Comparison of ENCODE assay signal across 7 cellular contexts in genomic region chr15:41559489-41560177, GRCh38. TPM values are rescaled to one million over a fixed set of nuclear protein-coding genes. Genes with fewer than 3 reads are reported as not detected.
A peak's percentile ranks its signal among the peaks of the same experiment; 100 is the strongest.
DNase-seq lines count a peak whose midpoint lies in the region; ATAC-seq, FAIRE-seq and TF ChIP-seq lines count a peak whose summit lies in the region.

No MANE protein-coding gene starts in this region.

- H4K5ac ChIP-seq in H1 (ENCODE audit: insufficient read length, low read depth, low read length): peak overlapping the region; percentile 65

- peak overlapping the region in 7 of 10 donors; percentile 11 to 88 (median 69) for H3K27ac Mint-ChIP-seq in naive thymus-derived CD8-positive, alpha-beta T cell

- H3K23ac ChIP-seq in H1 (ENCODE audit: insufficient read length): no peak overlapping the region

- no peaks in the 10 kb centered on the region; the same call in none of the 2 replicates for H3K79me1 ChIP-seq in H1 (ENCODE audit: low read depth, low read length)

- H3K27ac ChIP-seq in Panc1 (ENCODE audit: low read length): peak overlapping the region; percentile 63
- no peak overlapping the region; the same call in 1 of the 2 replicates for H3K27ac ChIP-seq in H1 (ENCODE audit: low read depth, low read length)

- peak overlapping the region; percentile 59 to 60 for H3K4me3 ChIP-seq in Panc1 (ENCODE audit: low read depth in 2 of 2, low read length in 2 of 2)
- peak overlapping the region; percentile 61 to 96 (median 82) for H3K4me3 ChIP-seq in H1 (ENCODE audit: extremely low read depth in 1 of 4, insufficient read depth in 2 of 4, low read depth in 3 of 4, low read length in 4 of 4)

- no peaks in the 10 kb centered on the region for H3K36me3 Mint-ChIP-seq in naive thymus-derived CD8-positive, alpha-beta T cell

- H2BK15ac ChIP-seq in H1 (ENCODE audit: low read length): peak overlapping the region; percentile 36; the same call in 1 of the 2 replicates

- no peaks in the 10 kb centered on the region for H3K9me3 Mint-ChIP-seq in naive thymus-derived CD8-positive, alpha-beta T cell

- H3K23me2 ChIP-seq in H1 (ENCODE audit: low read depth, low read length): peaks cover 9% of the 10 kb centered on the region; the same call in 1 of the 2 replicates

- H3K9ac ChIP-seq in H1 (replicated peaks in 1 of 4; ENCODE audit: extremely low read depth in 1 of 4, low read depth in 3 of 4, low read length in 3 of 4): peak overlapping the region in 3 of 4 experiments; percentile 15 to 69 (median 60); a peak in 6 of 7 replicates

- peak; percentile 19 for ATAC-seq in Panc1
- no peak for ATAC-seq in naive thymus-derived CD8-positive, alpha-beta T cell

- H3K4me1 Mint-ChIP-seq in naive thymus-derived CD8-positive, alpha-beta T cell: peaks cover 16 to 22% (median 18%) of the 10 kb centered on the region in 4 donors

- H2BK20ac ChIP-seq in H1 (ENCODE audit: low read length): peak overlapping the region; percentile 52; the same call in 1 of the 2 replicates

- peak overlapping the region; percentile 65 to 89 (median 79) for H3K4me3 Mint-ChIP-seq in naive thymus-derived CD8-positive, alpha-beta T cell

- H2BK120ac ChIP-seq in H1 (replicated peaks; ENCODE audit: low read depth, low read length): peak overlapping the region; percentile 57

- in situ Hi-C loops in GM13977 (cut with MboI; ENCODE audit: low pct_unique_long_range_greater_than_20kb, low sequenced_read_pairs, unreplicated experiment): no loop called here
- in situ Hi-C loops in Panc1 (cut with HindIII; ENCODE audit: low pct_unique_long_range_greater_than_20kb, low sequenced_read_pairs): no loop called here

- no peak for TF ChIP-seq RAD21 in H1 (IDR thresholded peaks at IDR 0.05 in 1 of 2, conservative IDR thresholded peaks at IDR 0.05 in 1 of 2; ENCODE audit: low read depth in 2 of 2, low read length in 2 of 2)

- FAIRE-seq in H1 (lab: Jason Lieb, UNC) (no peak), GM12891 (lab: Jason Lieb, UNC) (no peak)

- peak overlapping the region; percentile 66 for H2AK5ac ChIP-seq in H1 (ENCODE audit: low read depth, low read length)

- H3K9me3 ChIP-seq in Panc1 (ENCODE audit: control insufficient read depth, insufficient read depth, low read depth, low read length): no peaks in the 10 kb centered on the region
- H3K9me3 ChIP-seq in H1 (ENCODE audit: insufficient read depth in 2 of 2, low read depth in 1 of 2, low read length in 1 of 2): no peaks in the 10 kb centered on the region

- H2BK5ac ChIP-seq in H1 (ENCODE audit: low read depth, low read length): peak overlapping the region; percentile 80; the same call in 1 of the 2 replicates

- no peak for TF ChIP-seq EP300 in H1 (IDR thresholded peaks at IDR 0.05; ENCODE audit: borderline replicate concordance in 1 of 2, low read depth in 2 of 2, low read length in 2 of 2)

- peak overlapping the region; percentile 58 for H4K91ac ChIP-seq in H1 (replicated peaks; ENCODE audit: insufficient read length, low read length)

- H2AFZ ChIP-seq in H1 (ENCODE audit: low read length): no peak overlapping the region

- H4K8ac ChIP-seq in H1 (ENCODE audit: extremely low read depth, insufficient read depth, low read length): peak overlapping the region; percentile 77

- peaks cover 0 to 21% of the 10 kb centered on the region in 2 experiments; a peak in 1 of 4 replicates for H3K79me2 ChIP-seq in H1 (ENCODE audit: control insufficient read depth in 1 of 2, insufficient read depth in 2 of 2, low read length in 2 of 2)

- no peak overlapping the region for H3K14ac ChIP-seq in H1 (ENCODE audit: insufficient read length)

- peak overlapping the region; percentile 92 for H2BK12ac ChIP-seq in H1 (ENCODE audit: low read depth, low read length)

- TF ChIP-seq CTCF in GM13977 (IDR thresholded peaks at IDR 0.05; ENCODE audit: extremely low read depth, insufficient read depth, missing control alignments) (no peak), Panc1 (IDR thresholded peaks at IDR 0.05) (no peak), H1 (IDR thresholded peaks at IDR 0.05; ENCODE audit: control extremely low read depth in 1 of 3, insufficient read depth in 1 of 3, low read depth in 1 of 3, low read length in 3 of 3) (no peak)

- CTCF ChIA-PET in Panc1 (lab: Charles Lee) (no interaction called here), H1 (lab: Charles Lee; ENCODE audit: partially characterized antibody) (interaction anchor here (1.0 to 1.3 kb wide), 5 partner anchors 8 to 58 kb away, joined by 3 to 8 read pairs (median 4); no protein-coding TSS in a partner anchor)

- peak; percentile 60 for DNase-seq in GM13977 (ENCODE audit: low spot score)
- no peak for DNase-seq in Panc1 (ENCODE audit: low read depth, low spot score)
- peak in 1 of 2 experiments; percentile 64 for DNase-seq in H1 (ENCODE audit: low read depth in 1 of 2, low spot score in 2 of 2)
- peak in 1 of 10 donors; percentile 6 for DNase-seq in naive thymus-derived CD8-positive, alpha-beta T cell
- no peak for DNase-seq in GM12891 (ENCODE audit: insufficient read length, low spot score)
- DNase-seq in middle frontal gyrus (ENCODE audit: extremely low spot score, low spot score): no peak
- DNase-seq in NCI-H510A treated with DMSO at 0.1 percent for 48 hours (lab: John Stamatoyannopoulos, UW): no peak

- H3K18ac ChIP-seq in H1 (ENCODE audit: extremely low read depth, low read length): peak overlapping the region; percentile 76

- H3K4ac ChIP-seq in H1 (replicated peaks; ENCODE audit: insufficient read length, low read depth, low read length): peak overlapping the region; percentile 46

- POLR2A ChIA-PET in Panc1 (lab: Charles Lee): no interaction called here
- POLR2A ChIA-PET in H1 (lab: Charles Lee; ENCODE audit: partially characterized antibody): interaction anchor here (0.6 to 21.2 kb wide), 4 partner anchors 22 to 396 kb away, joined by 3 to 643 read pairs (median 4); no protein-coding TSS in a partner anchor
- POLR2A ChIA-PET in naive thymus-derived CD8-positive, alpha-beta T cell (lab: Charles Lee): interaction anchor here (2.8 kb wide), 1 partner anchor 15 kb away, joined by 25 read pairs; the partner anchor contains the start of gene RPAP1

- intact Hi-C loops in Panc1 (cut with micrococcal nuclease; ENCODE audit: unreplicated experiment): no loop called here

- H3K27me3 Mint-ChIP-seq in naive thymus-derived CD8-positive, alpha-beta T cell: peaks cover 4 to 27% (median 14%) of the 10 kb centered on the region in 5 donors

- H3K27me3 ChIP-seq in Panc1 (ENCODE audit: control insufficient read depth, insufficient read depth, low read length): no peaks in the 10 kb centered on the region
- H3K27me3 ChIP-seq in H1 (replicated peaks in 1 of 4; ENCODE audit: control insufficient read depth in 3 of 4, extremely low read depth in 1 of 4, insufficient read depth in 3 of 4, low read length in 3 of 4): no peaks in the 10 kb centered on the region; a peak in 2 of 7 replicates

- WGBS in H1 (ENCODE audit: extremely low coverage in 1 of 2, insufficient coverage in 1 of 2, insufficient read length in 1 of 2, insufficient replicate concordance in 2 of 2, low coverage in 1 of 2, low lambda C conversion rate in 2 of 2, missing lambda C conversion rate in 1 of 2), 2 experiments: 3% methylated on average over 22 of the region's 32 CpGs; no CpG with 5 or more reads in 1 of the 2 experiments

- no peak; a peak in 1 of 3 replicates for TF ChIP-seq POLR2A in H1 (IDR thresholded peaks at IDR 0.05; ENCODE audit: control extremely low read depth in 1 of 2, low read depth in 2 of 2, low read length in 2 of 2)
- TF ChIP-seq POLR2A in GM12891 (IDR thresholded peaks at IDR 0.05; ENCODE audit: low read depth, low read length): no peak

- H3K56ac ChIP-seq in H1 (replicated peaks; ENCODE audit: insufficient read length, low read depth, low read length): peak overlapping the region; percentile 50

- no TSS peak for BruUV-seq in Panc1 (replicated peaks; lab: Mats Ljungman, UMichigan)

- H3K36me3 ChIP-seq in Panc1 (ENCODE audit: control insufficient read depth, insufficient read depth, low read length): no peaks in the 10 kb centered on the region
- peaks cover 0 to 26% (median 0%) of the 10 kb centered on the region in 4 experiments; a peak in 4 of 8 replicates for H3K36me3 ChIP-seq in H1 (ENCODE audit: control insufficient read depth in 2 of 4, insufficient read depth in 4 of 4, low read length in 3 of 4)

- peak overlapping the region; percentile 90 to 99 for H3K4me2 ChIP-seq in H1 (ENCODE audit: insufficient read depth in 1 of 2, low read depth in 2 of 2, low read length in 2 of 2)

- peaks cover 0 to 3% of the 10 kb centered on the region in 2 experiments for H4K20me1 ChIP-seq in H1 (replicated peaks in 1 of 2; ENCODE audit: control insufficient read depth in 1 of 2, insufficient read depth in 2 of 2, low read length in 2 of 2)

- peaks cover 16% of the 10 kb centered on the region for H3K4me1 ChIP-seq in Panc1 (ENCODE audit: control insufficient read depth, insufficient read depth, low read length)
- peaks cover 25 to 56% (median 46%) of the 10 kb centered on the region in 4 experiments for H3K4me1 ChIP-seq in H1 (replicated peaks in 1 of 4; ENCODE audit: control insufficient read depth in 3 of 4, insufficient read depth in 4 of 4, low read length in 3 of 4)

RNA-seq across cellular contexts. Expression of gene TYRO3, which starts 0.6 kb away (rescaled TPM):
- total RNA-seq in Panc1 (2021; ENCODE audit: unreplicated experiment): 41.7 TPM
- 36.7 TPM for polyA plus RNA-seq in Panc1 (2012; ENCODE audit: insufficient read length)
- total RNA-seq in H1 (2021; fragmentation: NEBNext Ultra II Directional; extraction: Animal tissue kit (Norgen Biotek cat#: 25700)): 96.8 and 98.8 TPM in 2 replicates
- 82.7 and 131 TPM in 2 replicates for polyA plus RNA-seq in H1 (2011; rRNA removed)
- polyA plus RNA-seq in H1 (2011; cell fraction: cytosol; rRNA removed): 84.9 TPM
- polyA plus RNA-seq in H1 (2011; cell fraction: nucleus; rRNA removed): 193 TPM
- 68.1 to 113 TPM (median 105 TPM) in 4 replicates for polyA plus RNA-seq in H1 (2012, experiment 1 of 2)
- 96.2 TPM for polyA plus RNA-seq in H1 (2012, experiment 2 of 2)
- 58.3 TPM for polyA plus RNA-seq in H1 (2013, experiment 1 of 2)
- polyA plus RNA-seq in H1 (2013, experiment 2 of 2): 62.9 TPM
- 166 and 223 TPM in 2 replicates for polyA minus RNA-seq in H1 (2011; rRNA and poly(A)+ RNA removed)
- polyA minus RNA-seq in H1 (2011; cell fraction: cytosol; rRNA and poly(A)+ RNA removed): 121 TPM
- 106 TPM for polyA minus RNA-seq in H1 (2011; cell fraction: nucleus; rRNA and poly(A)+ RNA removed)
- total RNA-seq in naive thymus-derived CD8-positive, alpha-beta T cell: under 1 TPM in 1 of 2 experiments, not detected in 1; 0.05 TPM
- not detected for polyA plus RNA-seq in naive thymus-derived CD8-positive, alpha-beta T cell
- polyA plus RNA-seq in GM12891 (2012; ENCODE audit: low read depth, missing spikeins): 0.17 TPM

RNA-seq across cellular contexts. Expression of gene RPAP1, which starts 15.6 kb away (rescaled TPM):
- total RNA-seq in Panc1 (2021; ENCODE audit: unreplicated experiment): 53.5 TPM
- 36.6 TPM for polyA plus RNA-seq in Panc1 (2012; ENCODE audit: insufficient read length)
- 84.3 and 86.6 TPM in 2 replicates for total RNA-seq in H1 (2021; fragmentation: NEBNext Ultra II Directional; extraction: Animal tissue kit (Norgen Biotek cat#: 25700))
- 53.3 and 85.6 TPM in 2 replicates for polyA plus RNA-seq in H1 (2011; rRNA removed)
- 27.4 TPM for polyA plus RNA-seq in H1 (2011; cell fraction: cytosol; rRNA removed)
- polyA plus RNA-seq in H1 (2011; cell fraction: nucleus; rRNA removed): 76.1 TPM
- 66.6 to 76.2 TPM (median 71.2 TPM) in 4 replicates for polyA plus RNA-seq in H1 (2012, experiment 1 of 2)
- 72.7 TPM for polyA plus RNA-seq in H1 (2012, experiment 2 of 2)
- 46.6 TPM for polyA plus RNA-seq in H1 (2013, experiment 1 of 2)
- 43.2 TPM for polyA plus RNA-seq in H1 (2013, experiment 2 of 2)
- polyA minus RNA-seq in H1 (2011; rRNA and poly(A)+ RNA removed): 45.1 and 58.5 TPM in 2 replicates
- 39.3 TPM for polyA minus RNA-seq in H1 (2011; cell fraction: cytosol; rRNA and poly(A)+ RNA removed)
- 53.5 TPM for polyA minus RNA-seq in H1 (2011; cell fraction: nucleus; rRNA and poly(A)+ RNA removed)
- total RNA-seq in naive thymus-derived CD8-positive, alpha-beta T cell: 10 to 100 TPM; 59.1 to 60.0 TPM
- 10 to 100 TPM in 2 of 3 donors, 1 to 10 TPM in 1; 8.0 to 19.8 (median 12.2) TPM for polyA plus RNA-seq in naive thymus-derived CD8-positive, alpha-beta T cell
- 16.9 TPM for polyA plus RNA-seq in GM12891 (2012; ENCODE audit: low read depth, missing spikeins)

RNA-seq across cellular contexts. Expression of gene LTK, which starts 46.0 kb away (rescaled TPM):
- total RNA-seq in Panc1 (2021; ENCODE audit: unreplicated experiment): not detected
- not detected for polyA plus RNA-seq in Panc1 (2012; ENCODE audit: insufficient read length)
- total RNA-seq in H1 (2021; fragmentation: NEBNext Ultra II Directional; extraction: Animal tissue kit (Norgen Biotek cat#: 25700)): 0.19 and 0.38 TPM in 2 replicates
- 0.05 and 0.06 TPM in 2 replicates for polyA plus RNA-seq in H1 (2011; rRNA removed)
- 0.18 TPM for polyA plus RNA-seq in H1 (2011; cell fraction: cytosol; rRNA removed)
- polyA plus RNA-seq in H1 (2011; cell fraction: nucleus; rRNA removed): 0.76 TPM
- polyA plus RNA-seq in H1 (2012, experiment 1 of 2): 0.13 to 0.39 TPM (median 0.19 TPM) in 3 of 4 replicates, not detected in the other
- polyA plus RNA-seq in H1 (2012, experiment 2 of 2): 0.14 TPM
- polyA plus RNA-seq in H1 (2013, experiment 1 of 2): 0.14 TPM
- polyA plus RNA-seq in H1 (2013, experiment 2 of 2): 0.09 TPM
- polyA minus RNA-seq in H1 (2011; rRNA and poly(A)+ RNA removed): not detected in 2 replicates
- polyA minus RNA-seq in H1 (2011; cell fraction: cytosol; rRNA and poly(A)+ RNA removed): not detected
- polyA minus RNA-seq in H1 (2011; cell fraction: nucleus; rRNA and poly(A)+ RNA removed): not detected
- total RNA-seq in naive thymus-derived CD8-positive, alpha-beta T cell: under 1 TPM; 0.18 to 0.22 TPM
- not detected for polyA plus RNA-seq in naive thymus-derived CD8-positive, alpha-beta T cell
- polyA plus RNA-seq in GM12891 (2012; ENCODE audit: low read depth, missing spikeins): 0.06 TPM

Comparison
In these comparisons a context has a peak if more than half of its experiments do, and no peak if none do; other contexts are left out.
1. RNA of gene TYRO3, which starts 0.6 kb away (total RNA-seq): 96.8 to 98.8 TPM in H1 and 41.7 TPM in Panc1 (single experiment); 0.05 TPM in naive thymus-derived CD8-positive, alpha-beta T cell; every median in the first group is over 10 times any median in the second.